2 cellular contexts compared by ENCODE assay signal in genomic region chr22:42433754-42434153, GRCh38.
TF ChIP-seq lines count a peak whose summit lies in the region.

No MANE protein-coding gene starts in this region.

TF ChIP-seq in IMR-90, 13 proteins besides CTCF, POLR2A, EP300 and RAD21 (continued from another document):
- no peak for TF ChIP-seq ELK1 (IDR thresholded peaks at IDR 0.05; ENCODE audit: borderline replicate concordance, low read depth, low read length)
- TF ChIP-seq, protein P1, sequence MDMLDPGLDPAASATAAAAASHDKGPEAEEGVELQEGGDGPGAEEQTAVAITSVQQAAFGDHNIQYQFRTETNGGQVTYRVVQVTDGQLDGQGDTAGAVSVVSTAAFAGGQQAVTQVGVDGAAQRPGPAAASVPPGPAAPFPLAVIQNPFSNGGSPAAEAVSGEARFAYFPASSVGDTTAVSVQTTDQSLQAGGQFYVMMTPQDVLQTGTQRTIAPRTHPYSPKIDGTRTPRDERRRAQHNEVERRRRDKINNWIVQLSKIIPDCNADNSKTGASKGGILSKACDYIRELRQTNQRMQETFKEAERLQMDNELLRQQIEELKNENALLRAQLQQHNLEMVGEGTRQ (IDR thresholded peaks at IDR 0.05; ENCODE audit: low read depth, low read length) = no peak
- TF ChIP-seq NFE2L2 (IDR thresholded peaks at IDR 0.05; ENCODE audit: low read depth, low read length) = no peak
- no peak for TF ChIP-seq MAFK (IDR thresholded peaks at IDR 0.05; ENCODE audit: low read depth, low read length)
- no peak for TF ChIP-seq CEBPB (IDR thresholded peaks at IDR 0.05; ENCODE audit: low read depth, low read length)

TF ChIP-seq in SK-N-SH, 30 proteins besides CTCF, POLR2A, EP300 and RAD21 (continued from another document):
- TF ChIP-seq, protein P2, sequence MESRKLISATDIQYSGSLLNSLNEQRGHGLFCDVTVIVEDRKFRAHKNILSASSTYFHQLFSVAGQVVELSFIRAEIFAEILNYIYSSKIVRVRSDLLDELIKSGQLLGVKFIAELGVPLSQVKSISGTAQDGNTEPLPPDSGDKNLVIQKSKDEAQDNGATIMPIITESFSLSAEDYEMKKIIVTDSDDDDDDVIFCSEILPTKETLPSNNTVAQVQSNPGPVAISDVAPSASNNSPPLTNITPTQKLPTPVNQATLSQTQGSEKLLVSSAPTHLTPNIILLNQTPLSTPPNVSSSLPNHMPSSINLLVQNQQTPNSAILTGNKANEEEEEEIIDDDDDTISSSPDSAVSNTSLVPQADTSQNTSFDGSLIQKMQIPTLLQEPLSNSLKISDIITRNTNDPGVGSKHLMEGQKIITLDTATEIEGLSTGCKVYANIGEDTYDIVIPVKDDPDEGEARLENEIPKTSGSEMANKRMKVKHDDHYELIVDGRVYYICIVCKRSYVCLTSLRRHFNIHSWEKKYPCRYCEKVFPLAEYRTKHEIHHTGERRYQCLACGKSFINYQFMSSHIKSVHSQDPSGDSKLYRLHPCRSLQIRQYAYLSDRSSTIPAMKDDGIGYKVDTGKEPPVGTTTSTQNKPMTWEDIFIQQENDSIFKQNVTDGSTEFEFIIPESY (IDR thresholded peaks at IDR 0.05; ENCODE audit: borderline replicate concordance, low read depth) = no peak
- TF ChIP-seq, protein P3, sequence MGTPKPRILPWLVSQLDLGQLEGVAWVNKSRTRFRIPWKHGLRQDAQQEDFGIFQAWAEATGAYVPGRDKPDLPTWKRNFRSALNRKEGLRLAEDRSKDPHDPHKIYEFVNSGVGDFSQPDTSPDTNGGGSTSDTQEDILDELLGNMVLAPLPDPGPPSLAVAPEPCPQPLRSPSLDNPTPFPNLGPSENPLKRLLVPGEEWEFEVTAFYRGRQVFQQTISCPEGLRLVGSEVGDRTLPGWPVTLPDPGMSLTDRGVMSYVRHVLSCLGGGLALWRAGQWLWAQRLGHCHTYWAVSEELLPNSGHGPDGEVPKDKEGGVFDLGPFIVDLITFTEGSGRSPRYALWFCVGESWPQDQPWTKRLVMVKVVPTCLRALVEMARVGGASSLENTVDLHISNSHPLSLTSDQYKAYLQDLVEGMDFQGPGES (IDR thresholded peaks at IDR 0.05; ENCODE audit: low read depth, low read length) = no peak
- TF ChIP-seq SIN3A (IDR thresholded peaks at IDR 0.05; ENCODE audit: borderline replicate concordance, low read depth, low read length) (no peak), TCF12 (IDR thresholded peaks at IDR 0.05) (no peak), GABPA (IDR thresholded peaks at IDR 0.05; ENCODE audit: low read depth) (no peak), EZH2phosphoT487 (IDR thresholded peaks at IDR 0.05; ENCODE audit: borderline replicate concordance, low read depth) (no peak)
- TF ChIP-seq, protein P4, sequence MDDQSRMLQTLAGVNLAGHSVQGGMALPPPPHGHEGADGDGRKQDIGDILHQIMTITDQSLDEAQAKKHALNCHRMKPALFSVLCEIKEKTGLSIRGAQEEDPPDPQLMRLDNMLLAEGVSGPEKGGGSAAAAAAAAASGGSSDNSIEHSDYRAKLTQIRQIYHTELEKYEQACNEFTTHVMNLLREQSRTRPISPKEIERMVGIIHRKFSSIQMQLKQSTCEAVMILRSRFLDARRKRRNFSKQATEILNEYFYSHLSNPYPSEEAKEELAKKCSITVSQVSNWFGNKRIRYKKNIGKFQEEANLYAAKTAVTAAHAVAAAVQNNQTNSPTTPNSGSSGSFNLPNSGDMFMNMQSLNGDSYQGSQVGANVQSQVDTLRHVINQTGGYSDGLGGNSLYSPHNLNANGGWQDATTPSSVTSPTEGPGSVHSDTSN (IDR thresholded peaks at IDR 0.05) = no peak
- TF ChIP-seq, protein P5, sequence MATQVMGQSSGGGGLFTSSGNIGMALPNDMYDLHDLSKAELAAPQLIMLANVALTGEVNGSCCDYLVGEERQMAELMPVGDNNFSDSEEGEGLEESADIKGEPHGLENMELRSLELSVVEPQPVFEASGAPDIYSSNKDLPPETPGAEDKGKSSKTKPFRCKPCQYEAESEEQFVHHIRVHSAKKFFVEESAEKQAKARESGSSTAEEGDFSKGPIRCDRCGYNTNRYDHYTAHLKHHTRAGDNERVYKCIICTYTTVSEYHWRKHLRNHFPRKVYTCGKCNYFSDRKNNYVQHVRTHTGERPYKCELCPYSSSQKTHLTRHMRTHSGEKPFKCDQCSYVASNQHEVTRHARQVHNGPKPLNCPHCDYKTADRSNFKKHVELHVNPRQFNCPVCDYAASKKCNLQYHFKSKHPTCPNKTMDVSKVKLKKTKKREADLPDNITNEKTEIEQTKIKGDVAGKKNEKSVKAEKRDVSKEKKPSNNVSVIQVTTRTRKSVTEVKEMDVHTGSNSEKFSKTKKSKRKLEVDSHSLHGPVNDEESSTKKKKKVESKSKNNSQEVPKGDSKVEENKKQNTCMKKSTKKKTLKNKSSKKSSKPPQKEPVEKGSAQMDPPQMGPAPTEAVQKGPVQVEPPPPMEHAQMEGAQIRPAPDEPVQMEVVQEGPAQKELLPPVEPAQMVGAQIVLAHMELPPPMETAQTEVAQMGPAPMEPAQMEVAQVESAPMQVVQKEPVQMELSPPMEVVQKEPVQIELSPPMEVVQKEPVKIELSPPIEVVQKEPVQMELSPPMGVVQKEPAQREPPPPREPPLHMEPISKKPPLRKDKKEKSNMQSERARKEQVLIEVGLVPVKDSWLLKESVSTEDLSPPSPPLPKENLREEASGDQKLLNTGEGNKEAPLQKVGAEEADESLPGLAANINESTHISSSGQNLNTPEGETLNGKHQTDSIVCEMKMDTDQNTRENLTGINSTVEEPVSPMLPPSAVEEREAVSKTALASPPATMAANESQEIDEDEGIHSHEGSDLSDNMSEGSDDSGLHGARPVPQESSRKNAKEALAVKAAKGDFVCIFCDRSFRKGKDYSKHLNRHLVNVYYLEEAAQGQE (IDR thresholded peaks at IDR 0.05; ENCODE audit: low read depth, low read length) = no peak
- TF ChIP-seq, protein P1 (IDR thresholded peaks at IDR 0.05; ENCODE audit: borderline replicate concordance, low read depth, low read length) = no peak
